8 cellular contexts compared by ENCODE assay signal in the genomic region with DNA sequence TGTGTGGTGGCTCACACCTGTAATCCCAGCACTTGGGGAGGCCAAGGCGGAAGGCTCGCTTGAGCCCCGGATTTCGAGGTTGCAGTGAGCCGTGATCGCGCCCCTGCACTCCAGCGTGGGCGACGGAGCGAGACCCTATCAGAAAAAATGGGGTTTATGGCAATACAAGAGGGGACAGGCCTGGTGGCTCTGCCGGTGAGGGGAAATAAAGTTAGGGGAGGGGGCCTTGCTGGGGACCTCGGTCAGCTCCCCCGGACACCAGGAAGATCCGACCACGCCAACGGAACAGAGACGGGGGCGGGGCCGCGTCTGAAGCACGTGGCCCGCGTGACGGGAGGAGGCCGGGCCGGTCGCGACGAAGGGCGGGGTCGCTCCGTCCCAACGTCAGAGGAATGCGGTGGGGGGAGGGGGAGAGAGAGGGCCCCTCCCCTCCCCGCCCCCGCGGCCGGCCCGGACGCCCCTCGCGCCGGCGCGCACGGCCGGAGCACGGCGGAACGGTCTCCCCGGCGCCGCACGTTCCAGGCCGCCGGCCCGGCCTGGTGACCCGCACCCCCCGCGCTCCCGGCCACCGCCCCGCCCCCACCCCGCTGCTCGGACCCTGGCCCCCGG. TPM values are rescaled to one million over a fixed set of nuclear protein-coding genes. Genes with fewer than 3 reads are reported as not detected.
DNase-seq lines count a peak whose midpoint lies in the region; ATAC-seq, FAIRE-seq and TF ChIP-seq lines count a peak whose summit lies in the region.

No MANE protein-coding gene starts in this region.

- peak; percentile 56 for TF ChIP-seq POLR2A in H54 (IDR thresholded peaks at IDR 0.05; ENCODE audit: low read depth, low read length)

- peak overlapping the region; percentile 98 for H3K27ac Mint-ChIP-seq in T-helper 17 cell

- H3K9me3 ChIP-seq in T-helper 17 cell (ENCODE audit: control insufficient read depth, low read length, poor library complexity, severe bottlenecking) (no peaks in the 10 kb centered on the region), right cardiac atrium (ENCODE audit: control insufficient read depth, low read length) (no peaks in the 10 kb centered on the region)

- H3K27ac ChIP-seq in angular gyrus (ENCODE audit: low read depth, low read length) (peak overlapping the region; percentile 99), right cardiac atrium (ENCODE audit: low read length) (peak overlapping the region; percentile 98), urinary bladder (ENCODE audit: low read depth) (peak overlapping the region; percentile 97)

- ATAC-seq in T-helper 17 cell (peak; percentile 5), right cardiac atrium (peak; percentile 60 to 62)

- H3K27me3 Mint-ChIP-seq in T-helper 17 cell, result no peaks in the 10 kb centered on the region

- H3K4me1 Mint-ChIP-seq in T-helper 17 cell, result peaks cover 41% of the 10 kb centered on the region

- H3K4me1 ChIP-seq in right cardiac atrium (ENCODE audit: control insufficient read depth, insufficient read depth, low read length), result peaks cover 8% of the 10 kb centered on the region
- H3K4me1 ChIP-seq in urinary bladder (ENCODE audit: insufficient read depth), result no peaks in the 10 kb centered on the region

- peaks cover 4% of the 10 kb centered on the region for H3K36me3 Mint-ChIP-seq in T-helper 17 cell (ENCODE audit: low read depth)

- H3K4me3 ChIP-seq in right cardiac atrium (ENCODE audit: low read length) (peak overlapping the region; percentile 85), urinary bladder (ENCODE audit: low read depth, low read length) (peak overlapping the region; percentile 86)

- intact Hi-C loops in right cardiac atrium (cut with DNase I), result loop anchor here in 1 of 4 donors (5.0 kb wide), 1 partner anchor 81 kb away; a partner anchor contains a TSS

- under 1% methylated on average over 62 of the region's 67 CpGs for WGBS in right cardiac atrium
- under 1% methylated on average over 67 of the region's 67 CpGs for WGBS in urinary bladder

- H3K27me3 ChIP-seq in right cardiac atrium (ENCODE audit: control insufficient read depth, insufficient read depth), result no peaks in the 10 kb centered on the region

- H3K36me3 ChIP-seq in urinary bladder (ENCODE audit: insufficient read depth), result peaks cover 2% of the 10 kb centered on the region

- no peak for FAIRE-seq in H54 (lab: Jason Lieb, UNC)

- DNase-seq in CMK (ENCODE audit: low read depth) (peak; percentile 86), H54 (ENCODE audit: insufficient read length, low spot score) (peak; percentile 83), NCI-H1694 (lab: John Stamatoyannopoulos, UW) (peak; percentile 68), T-helper 17 cell (peak; percentile 81 to 88 (median 84)), right cardiac atrium (peak; percentile 96 to 98 (median 98)), pulmonary artery endothelial cell (ENCODE audit: low read depth, low spot score) (peak; percentile 67)

- peak overlapping the region; percentile 97 for H3K4me3 Mint-ChIP-seq in T-helper 17 cell

RNA-seq across cellular contexts. Expression of a gene that starts 1.9 kb away (rescaled TPM):
- total RNA-seq in T-helper 17 cell (100 to 1,000 TPM; 477 to 480 TPM), right cardiac atrium (100 to 1,000 TPM; 146 to 206 (median 178) TPM), pulmonary artery endothelial cell (400 and 489 TPM in 2 replicates), urinary bladder (193 TPM)
- polyA plus RNA-seq in right cardiac atrium (131 TPM), urinary bladder (184 TPM)

RNA-seq across cellular contexts. Expression of a gene that starts 20.1 kb away (rescaled TPM):
- total RNA-seq in T-helper 17 cell (10 to 100 TPM; 75.5 to 95.8 TPM), right cardiac atrium (100 to 1,000 TPM; 403 to 585 (median 523) TPM), pulmonary artery endothelial cell (29.5 and 47.7 TPM in 2 replicates), urinary bladder (27.2 TPM)
- polyA plus RNA-seq in right cardiac atrium (1,015 TPM), urinary bladder (267 TPM)

RNA-seq across cellular contexts. Expression of a gene that starts 26.3 kb away (rescaled TPM):
- total RNA-seq in T-helper 17 cell, result 10 to 100 TPM; 46.0 to 50.6 TPM
- total RNA-seq in right cardiac atrium, result 1 to 10 TPM; 3.1 to 4.6 (median 3.5) TPM
- polyA plus RNA-seq in right cardiac atrium, result 7.2 TPM
- total RNA-seq in pulmonary artery endothelial cell, result 8.8 and 11.7 TPM in 2 replicates
- 3.3 TPM for total RNA-seq in urinary bladder
- 6.7 TPM for polyA plus RNA-seq in urinary bladder

RNA-seq across cellular contexts. Expression of a gene that starts 39.0 kb away (rescaled TPM):
- total RNA-seq in T-helper 17 cell, result 1 to 10 TPM; 1.7 to 2.4 TPM
- total RNA-seq in right cardiac atrium, result 1 to 10 TPM in 2 of 4 donors, under 1 TPM in 2; 0.56 to 1.2 (median 0.85) TPM
- 0.45 TPM for polyA plus RNA-seq in right cardiac atrium
- not detected in 2 replicates for total RNA-seq in pulmonary artery endothelial cell
- 1.7 TPM for total RNA-seq in urinary bladder
- polyA plus RNA-seq in urinary bladder, result 2.2 TPM

RNA-seq across cellular contexts. Expression of a gene that starts 47.7 kb away (rescaled TPM):
- total RNA-seq in T-helper 17 cell (10 to 100 TPM; 68.7 to 68.9 TPM), right cardiac atrium (10 to 100 TPM; 57.6 to 75.9 (median 60.3) TPM), pulmonary artery endothelial cell (47.3 and 48.8 TPM in 2 replicates), urinary bladder (39.8 TPM)
- polyA plus RNA-seq in right cardiac atrium (96.5 TPM), urinary bladder (67.6 TPM)

Comparison
In these comparisons a context has a peak if more than half of its experiments do, and no peak if none do; other contexts are left out.
1. Peak in every context shown above with its lines: DNase-seq, ATAC-seq, H3K4me3 ChIP-seq and H3K27ac ChIP-seq.